39 cellular contexts compared by ENCODE assay signal in genomic region chr9:130759738-130760137, GRCh38.
"Had no signal": no experiment of that assay in that cellular context is flagged by ENCODE, and none has a peak within 500 bp of the region (broad histone marks: within the 10 kb centered on the region; RNA-seq: fewer than 3 reads in every experiment).

No MANE protein-coding gene starts in this region.

- H3K4me3 Mint-ChIP-seq: activated CD4-positive, alpha-beta memory T cell treated with anti-CD3 and anti-CD28 coated beads for 36 hours; activated CD4-positive, alpha-beta T cell treated with anti-CD3 and anti-CD28 coated beads for 36 hours; activated CD4-positive, alpha-beta T cell treated with anti-CD3 and anti-CD28 coated beads, Interleukin-2, amount 10 ng/mL, durations not matched to agents 24 days and 14 days; activated CD8-positive, alpha-beta memory T cell treated with anti-CD3 and anti-CD28 coated beads, Interleukin-2, amount 10 ng/mL, durations not matched to agents 7 days and 5 days; activated CD8-positive, alpha-beta T cell treated with anti-CD3 and anti-CD28 coated beads, Interleukin-2, amount 10 ng/mL, durations not matched to agents 7 days and 5 days; activated naive CD4-positive, alpha-beta T cell treated with anti-CD3 and anti-CD28 coated beads for 36 hours; activated naive CD4-positive, alpha-beta T cell treated with anti-CD3 and anti-CD28 coated beads, Interleukin-2, amount 50 U/mL, for 24 hours; activated naive CD8-positive, alpha-beta T cell treated with anti-CD3 and anti-CD28 coated beads for 36 hours; activated naive CD8-positive, alpha-beta T cell treated with anti-CD3 and anti-CD28 coated beads, Interleukin-2, amount 50 U/mL, for 24 hours; activated T-helper 1 cell treated with anti-CD3 and anti-CD28 coated beads, Interleukin-12 subunit alpha, Interleukin-12 subunit beta, Interleukin-2, Interleukin-4 antibody, amounts not matched to agents 30 ng/mL and 10 ng/mL and 1 ng/mL, durations not matched to agents 14 hours and 24 hours and 36 hours; dendritic cell treated with granulocyte-macrophage colony-stimulating factor and Interleukin-4, amounts not matched to agents 40 ng/mL and 50 ng/mL, for 4 days; effector memory CD8-positive, alpha-beta T cell; T-cell; T-helper 1 cell treated with Interleukin-12 subunit alpha and Interleukin-12 subunit beta and Interleukin-4 antibody, amounts not matched to agents 30 μg/mL and 1 μg/mL, for 36 hours; T-helper 2 cell treated with Interferon-gamma antibody and Interleukin-4, amounts not matched to agents 5 μg/mL and 100 μg/mL, for 36 hours had no signal

- H3K4me3 ChIP-seq: adrenal gland, body of pancreas, breast epithelium, cardiac muscle cell, colonic mucosa, dorsolateral prefrontal cortex, esophagus squamous epithelium, gastroesophageal sphincter, heart right ventricle had no signal

- ATAC-seq: activated CD4-positive, alpha-beta T cell treated with anti-CD3 and anti-CD28 coated beads for 36 hours; activated CD8-positive, alpha-beta memory T cell treated with anti-CD3 and anti-CD28 coated beads, Interleukin-2, amount 10 ng/mL, durations not matched to agents 7 days and 5 days; activated CD8-positive, alpha-beta T cell treated with anti-CD3 and anti-CD28 coated beads, Interleukin-2, amount 10 ng/mL, durations not matched to agents 7 days and 5 days; activated naive CD8-positive, alpha-beta T cell treated with anti-CD3 and anti-CD28 coated beads, Interleukin-2, amount 50 U/mL, for 24 hours; body of pancreas; effector memory CD8-positive, alpha-beta T cell; gastroesophageal sphincter; heart right ventricle; T-cell had no signal

- H3K27me3 Mint-ChIP-seq: activated CD4-positive, alpha-beta memory T cell treated with anti-CD3 and anti-CD28 coated beads for 36 hours; activated CD4-positive, alpha-beta T cell treated with anti-CD3 and anti-CD28 coated beads for 36 hours; activated CD4-positive, alpha-beta T cell treated with anti-CD3 and anti-CD28 coated beads, Interleukin-2, amount 10 ng/mL, durations not matched to agents 24 days and 14 days; activated CD8-positive, alpha-beta memory T cell treated with anti-CD3 and anti-CD28 coated beads, Interleukin-2, amount 10 ng/mL, durations not matched to agents 7 days and 5 days; activated naive CD4-positive, alpha-beta T cell treated with anti-CD3 and anti-CD28 coated beads, Interleukin-2, amount 50 U/mL, for 24 hours; activated naive CD8-positive, alpha-beta T cell treated with anti-CD3 and anti-CD28 coated beads for 36 hours; activated naive CD8-positive, alpha-beta T cell treated with anti-CD3 and anti-CD28 coated beads, Interleukin-2, amount 50 U/mL, for 24 hours; dendritic cell treated with granulocyte-macrophage colony-stimulating factor and Interleukin-4, amounts not matched to agents 40 ng/mL and 50 ng/mL, for 4 days; effector memory CD8-positive, alpha-beta T cell; T-cell had no signal

- H3K27ac ChIP-seq: adrenal gland, body of pancreas, breast epithelium, cardiac muscle cell, colonic mucosa, dorsolateral prefrontal cortex, epithelial cell of prostate, esophagus squamous epithelium, gastroesophageal sphincter, heart right ventricle had no signal

- H3K27ac Mint-ChIP-seq: activated CD4-positive, alpha-beta memory T cell treated with anti-CD3 and anti-CD28 coated beads for 36 hours; activated CD4-positive, alpha-beta T cell treated with anti-CD3 and anti-CD28 coated beads for 36 hours; activated CD4-positive, alpha-beta T cell treated with anti-CD3 and anti-CD28 coated beads, Interleukin-2, amount 10 ng/mL, durations not matched to agents 24 days and 14 days; activated CD8-positive, alpha-beta memory T cell treated with anti-CD3 and anti-CD28 coated beads, Interleukin-2, amount 10 ng/mL, durations not matched to agents 7 days and 5 days; activated CD8-positive, alpha-beta T cell treated with anti-CD3 and anti-CD28 coated beads, Interleukin-2, amount 10 ng/mL, durations not matched to agents 7 days and 5 days; activated naive CD4-positive, alpha-beta T cell treated with anti-CD3 and anti-CD28 coated beads for 36 hours; activated naive CD4-positive, alpha-beta T cell treated with anti-CD3 and anti-CD28 coated beads, Interleukin-2, amount 50 U/mL, for 24 hours; activated naive CD8-positive, alpha-beta T cell treated with anti-CD3 and anti-CD28 coated beads for 36 hours; activated naive CD8-positive, alpha-beta T cell treated with anti-CD3 and anti-CD28 coated beads, Interleukin-2, amount 50 U/mL, for 24 hours; activated T-helper 1 cell treated with anti-CD3 and anti-CD28 coated beads, Interleukin-12 subunit alpha, Interleukin-12 subunit beta, Interleukin-2, Interleukin-4 antibody, amounts not matched to agents 30 ng/mL and 10 ng/mL and 1 ng/mL, durations not matched to agents 14 hours and 24 hours and 36 hours; activated T-helper 2 cell treated with anti-CD3 and anti-CD28 coated beads, Interferon-gamma antibody, Interleukin-2, Interleukin-4, amounts not matched to agents 10 μg/mL and 5 μg/mL and 100 μg/mL, durations not matched to agents 14 hours and 24 hours and 36 hours; dendritic cell treated with granulocyte-macrophage colony-stimulating factor and Interleukin-4, amounts not matched to agents 40 ng/mL and 50 ng/mL, for 4 days; effector memory CD8-positive, alpha-beta T cell; T-cell; T-helper 1 cell treated with Interleukin-12 subunit alpha and Interleukin-12 subunit beta and Interleukin-4 antibody, amounts not matched to agents 30 μg/mL and 1 μg/mL, for 36 hours; T-helper 2 cell treated with Interferon-gamma antibody and Interleukin-4, amounts not matched to agents 5 μg/mL and 100 μg/mL, for 36 hours had no signal

- H3K4me1 ChIP-seq: breast epithelium, colonic mucosa had no signal

- H3K27me3 ChIP-seq: adrenal gland, body of pancreas, breast epithelium, cardiac muscle cell, colonic mucosa, dorsolateral prefrontal cortex, esophagus squamous epithelium, gastroesophageal sphincter, heart right ventricle had no signal

- H3K36me3 Mint-ChIP-seq: activated CD4-positive, alpha-beta memory T cell treated with anti-CD3 and anti-CD28 coated beads for 36 hours; activated CD8-positive, alpha-beta memory T cell treated with anti-CD3 and anti-CD28 coated beads, Interleukin-2, amount 10 ng/mL, durations not matched to agents 7 days and 5 days; activated naive CD8-positive, alpha-beta T cell treated with anti-CD3 and anti-CD28 coated beads for 36 hours had no signal

- DNase-seq: activated CD4-positive, alpha-beta memory T cell treated with anti-CD3 and anti-CD28 coated beads for 36 hours; activated CD4-positive, alpha-beta T cell treated with anti-CD3 and anti-CD28 coated beads for 36 hours; activated CD4-positive, alpha-beta T cell treated with anti-CD3 and anti-CD28 coated beads, Interleukin-2, amount 10 ng/mL, durations not matched to agents 24 days and 14 days; activated CD4-positive, CD25-positive, alpha-beta regulatory T cell; activated CD4-positive, CD25-positive, alpha-beta regulatory T cell treated with anti-CD3 and anti-CD28 coated beads, Interleukin-2, amount 50 U/mL, for 72 hours; activated CD8-positive, alpha-beta memory T cell treated with anti-CD3 and anti-CD28 coated beads, Interleukin-2, amount 10 ng/mL, durations not matched to agents 7 days and 5 days; activated CD8-positive, alpha-beta memory T cell treated with anti-CD3 and anti-CD28 coated beads, Interleukin-2, amount 50 U/mL, for 4 hours; activated CD8-positive, alpha-beta T cell treated with anti-CD3 and anti-CD28 coated beads, Interleukin-2, amount 10 ng/mL, durations not matched to agents 7 days and 5 days; activated effector memory CD4-positive, alpha-beta T cell treated with anti-CD3 and anti-CD28 coated beads, Interleukin-2, amount 50 U/mL, for 16 hours; activated naive CD4-positive, alpha-beta T cell treated with anti-CD3 and anti-CD28 coated beads for 36 hours; activated naive CD8-positive, alpha-beta T cell treated with anti-CD3 and anti-CD28 coated beads for 36 hours; activated naive CD8-positive, alpha-beta T cell treated with anti-CD3 and anti-CD28 coated beads, Interleukin-2, amount 50 U/mL, for 24 hours; activated T-cell treated with anti-CD3 and anti-CD28 coated beads, Interleukin-2, amount 50 U/mL, for 1 hour; activated T-cell treated with anti-CD3 and anti-CD28 coated beads, Interleukin-2, amount 50 U/mL, for 48 hours; adrenal gland; amygdala; aorta; body of pancreas; central memory CD4-positive, alpha-beta T cell; cerebellar nuclear complex; colonic mucosa; dorsolateral prefrontal cortex; effector CD4-positive, alpha-beta T cell; effector memory CD8-positive, alpha-beta T cell; esophagus squamous epithelium; foreskin melanocyte; heart right ventricle; T-cell; T1000 had no signal

- H3K36me3 ChIP-seq: adrenal gland, breast epithelium, cardiac muscle cell, colonic mucosa, esophagus squamous epithelium, gastroesophageal sphincter, heart right ventricle had no signal

- H3K9me3 ChIP-seq: adrenal gland, body of pancreas, breast epithelium, colonic mucosa, esophagus squamous epithelium, gastroesophageal sphincter, heart right ventricle had no signal
